In genomic region chr11:87280143-87280542, GRCh38 we compare ENCODE assay signal across 21 cellular contexts.
DNase-seq lines count a peak whose midpoint lies in the region; ATAC-seq and TF ChIP-seq lines count a peak whose summit lies in the region.
"Had no signal": no experiment of that assay in that cellular context is flagged by ENCODE, and none has a peak within 500 bp of the region (broad histone marks: within the 10 kb centered on the region; RNA-seq: fewer than 3 reads in every experiment).

No MANE protein-coding gene starts in this region.

- TF ChIP-seq RAD21 in SK-N-SH (IDR thresholded peaks at IDR 0.05; ENCODE audit: low read length): no peak

- H3K27ac Mint-ChIP-seq in central memory CD8-positive, alpha-beta T cell (ENCODE audit: low read depth): peak overlapping the region; percentile 32
- H3K27ac Mint-ChIP-seq: B cell; CD4-positive, CD25-positive, alpha-beta regulatory T cell; CD8-positive, alpha-beta T cell had no signal

- intact Hi-C loops in left lung (cut with DNase I): no loop called here
- intact Hi-C loops in right lobe of liver (cut with DNase I): loop anchor here (10.0 kb wide), 1 partner anchor 345 kb away; no protein-coding TSS in a partner anchor

- no peak overlapping the region for H3K4me2 ChIP-seq in SK-N-SH
- H3K4me2 ChIP-seq: BLaER1 had no signal

- TF ChIP-seq EP300 in SK-N-SH (IDR thresholded peaks at IDR 0.05; ENCODE audit: borderline replicate concordance in 1 of 2, low read depth in 1 of 2, low read length in 1 of 2): no peak

- H3K4me1 ChIP-seq in left lung (peaks cover 6 to 13% of the 10 kb centered on the region in 2 donors), right lobe of liver (peaks cover 0 to 23% (median 0%) of the 10 kb centered on the region in 4 donors), SK-N-SH (ENCODE audit: control insufficient read depth in 1 of 2, insufficient read depth in 2 of 2, low read depth in 1 of 2, low read length in 1 of 2) (peaks cover 0 to 9% of the 10 kb centered on the region in 2 experiments; a peak in 1 of 4 replicates)
- H3K4me1 ChIP-seq: BLaER1 had no signal

- no peaks in the 10 kb centered on the region for H3K9me2 ChIP-seq in SK-N-SH

- no peak for TF ChIP-seq POLR2A in right lobe of liver (IDR thresholded peaks at IDR 0.05)

- ATAC-seq in central memory CD8-positive, alpha-beta T cell (replicated peaks; ENCODE audit: extremely low read depth, poor library complexity, severe bottlenecking): no peak
- peak; percentile 22 for ATAC-seq in left lung
- ATAC-seq in right lobe of liver: peak; percentile 91 to 96 (median 94)
- ATAC-seq: CD8-positive, alpha-beta T cell; GM12878 had no signal

- no peaks in the 10 kb centered on the region for H3K27me3 Mint-ChIP-seq in central memory CD8-positive, alpha-beta T cell
- H3K27me3 Mint-ChIP-seq: B cell; CD4-positive, CD25-positive, alpha-beta regulatory T cell had no signal

- H3K36me3 ChIP-seq in left lung: no peaks in the 10 kb centered on the region
- no peaks in the 10 kb centered on the region for H3K36me3 ChIP-seq in right lobe of liver
- no peaks in the 10 kb centered on the region for H3K36me3 ChIP-seq in SK-N-SH (replicated peaks in 1 of 2; ENCODE audit: control insufficient read depth in 1 of 2, insufficient read depth in 2 of 2, low read length in 1 of 2)
- H3K36me3 ChIP-seq: BLaER1 had no signal

- H3K9ac ChIP-seq in SK-N-SH: no peak overlapping the region
- H3K9ac ChIP-seq: BLaER1, GM23248 had no signal

- H3K9me3 Mint-ChIP-seq in central memory CD8-positive, alpha-beta T cell: no peaks in the 10 kb centered on the region
- H3K9me3 Mint-ChIP-seq: CD4-positive, CD25-positive, alpha-beta regulatory T cell; CD8-positive, alpha-beta T cell had no signal

- H3K27me3 ChIP-seq in left lung: no peaks in the 10 kb centered on the region
- no peaks in the 10 kb centered on the region for H3K27me3 ChIP-seq in right lobe of liver
- no peaks in the 10 kb centered on the region for H3K27me3 ChIP-seq in SK-N-SH (ENCODE audit: insufficient read depth)
- H3K27me3 ChIP-seq: BLaER1 had no signal

- H4K20me1 ChIP-seq in SK-N-SH (ENCODE audit: insufficient read depth): no peaks in the 10 kb centered on the region
- H4K20me1 ChIP-seq: BLaER1 had no signal

- no peaks in the 10 kb centered on the region for H3K79me2 ChIP-seq in SK-N-SH (ENCODE audit: insufficient read depth)

- no peaks in the 10 kb centered on the region for H3F3A ChIP-seq in SK-N-SH (replicated peaks; ENCODE audit: insufficient read depth)

- TF ChIP-seq CTCF in left lung (IDR thresholded peaks at IDR 0.05) (no peak), right lobe of liver (IDR thresholded peaks at IDR 0.05) (no peak), SK-N-SH (IDR thresholded peaks at IDR 0.05) (no peak)

- POLR2A ChIA-PET in SK-N-SH (lab: Yijun Ruan, JAX): interaction anchor here (0.5 kb wide), 1 partner anchor 231 kb away, joined by 3 read pairs; no protein-coding TSS in a partner anchor

- CTCF ChIA-PET in SK-N-SH (lab: Yijun Ruan, JAX): no interaction called here

- no peaks in the 10 kb centered on the region for H3K9me3 ChIP-seq in left lung
- H3K9me3 ChIP-seq in right lobe of liver: no peaks in the 10 kb centered on the region
- H3K9me3 ChIP-seq in SK-N-SH: no peaks in the 10 kb centered on the region
- H3K9me3 ChIP-seq: Caco-2 had no signal

- H3K4me1 Mint-ChIP-seq in central memory CD8-positive, alpha-beta T cell: peaks cover 7% of the 10 kb centered on the region
- H3K4me1 Mint-ChIP-seq: B cell; CD4-positive, CD25-positive, alpha-beta regulatory T cell had no signal

- H3K36me3 Mint-ChIP-seq in central memory CD8-positive, alpha-beta T cell (ENCODE audit: insufficient read depth): peaks cover 2% of the 10 kb centered on the region
- H3K36me3 Mint-ChIP-seq: CD4-positive, CD25-positive, alpha-beta regulatory T cell; CD8-positive, alpha-beta T cell had no signal

- WGBS in right lobe of liver (ENCODE audit: insufficient coverage, low coverage, low lambda C conversion rate, missing lambda C conversion rate): 20% methylated on average over 2 of the region's 2 CpGs
- 69% methylated on average over 2 of the region's 2 CpGs for WGBS in SK-N-SH (ENCODE audit: low lambda C conversion rate)

- no peak overlapping the region for H3K4me3 ChIP-seq in left lung
- no peak overlapping the region for H3K4me3 ChIP-seq in right lobe of liver
- no peak overlapping the region for H3K4me3 ChIP-seq in SK-N-SH (ENCODE audit: low read depth in 2 of 2, low read length in 1 of 2)
- H3K4me3 ChIP-seq: BLaER1, GM12878, GM23248 had no signal

- H2AFZ ChIP-seq in SK-N-SH (ENCODE audit: low read depth): no peak overlapping the region
- H2AFZ ChIP-seq: GM23248 had no signal

- H3K27ac ChIP-seq in left lung: no peak overlapping the region
- no peak overlapping the region for H3K27ac ChIP-seq in right lobe of liver
- H3K27ac ChIP-seq in SK-N-SH (ENCODE audit: low read depth in 2 of 2, low read length in 1 of 2): no peak overlapping the region
- H3K27ac ChIP-seq: BLaER1, C4-2B, GM23248 had no signal

- peak; percentile 19 for DNase-seq in HuH-7 (ENCODE audit: low spot score)
- DNase-seq in central memory CD8-positive, alpha-beta T cell (ENCODE audit: low spot score in 2 of 2): no peak
- no peak for DNase-seq in left lung
- DNase-seq in right lobe of liver: no peak
- DNase-seq in activated naive CD4-positive, alpha-beta T cell (lab: John Stamatoyannopoulos, UW): no peak
- DNase-seq in NOMO-1 (lab: John Stamatoyannopoulos, UW; ENCODE audit: unreplicated experiment in 2 of 2): no peak
- DNase-seq in SK-N-SH: no peak
- DNase-seq in stimulated activated CD4-positive, alpha-beta T cell treated with anti-CD3 and anti-CD28 coated beads, Interleukin-12 subunit alpha, Interleukin-12 subunit beta, amount 100 ng/mL, for 4 hours: no peak
- DNase-seq: Caco-2; CD4-positive, CD25-positive, alpha-beta regulatory T cell; CD8-positive, alpha-beta T cell; DMS153; EL; GDM1; GM23248; H7; HCEC 1CT had no signal

- no peak overlapping the region for H3K4me3 Mint-ChIP-seq in central memory CD8-positive, alpha-beta T cell
- H3K4me3 Mint-ChIP-seq: B cell; CD4-positive, CD25-positive, alpha-beta regulatory T cell; CD8-positive, alpha-beta T cell had no signal

TF ChIP-seq in SK-N-SH, 30 proteins besides CTCF, POLR2A, EP300 and RAD21:
- no peak for TF ChIP-seq SIN3A (IDR thresholded peaks at IDR 0.05; ENCODE audit: borderline replicate concordance, low read depth, low read length)
- no peak for TF ChIP-seq RCOR1 (IDR thresholded peaks at IDR 0.05; ENCODE audit: low read length)
- TF ChIP-seq TCF12 (IDR thresholded peaks at IDR 0.05): no peak
- TF ChIP-seq FOSL2 (IDR thresholded peaks at IDR 0.05; ENCODE audit: borderline replicate concordance, low read depth): no peak
- no peak for TF ChIP-seq MXI1 (IDR thresholded peaks at IDR 0.05; ENCODE audit: low read depth, low read length)
- TF ChIP-seq TAF1 (IDR thresholded peaks at IDR 0.05; ENCODE audit: borderline replicate concordance, low read depth, low read length): no peak
- no peak for TF ChIP-seq YY1 (IDR thresholded peaks at IDR 0.05; ENCODE audit: low read depth)
- no peak for TF ChIP-seq NFIC (IDR thresholded peaks at IDR 0.05; ENCODE audit: borderline replicate concordance)
- TF ChIP-seq EZH2phosphoT487 (IDR thresholded peaks at IDR 0.05; ENCODE audit: borderline replicate concordance, low read depth): no peak
- TF ChIP-seq GATA2 (CRISPR knock-in tag; IDR thresholded peaks at IDR 0.05): no peak
- TF ChIP-seq, protein P1, sequence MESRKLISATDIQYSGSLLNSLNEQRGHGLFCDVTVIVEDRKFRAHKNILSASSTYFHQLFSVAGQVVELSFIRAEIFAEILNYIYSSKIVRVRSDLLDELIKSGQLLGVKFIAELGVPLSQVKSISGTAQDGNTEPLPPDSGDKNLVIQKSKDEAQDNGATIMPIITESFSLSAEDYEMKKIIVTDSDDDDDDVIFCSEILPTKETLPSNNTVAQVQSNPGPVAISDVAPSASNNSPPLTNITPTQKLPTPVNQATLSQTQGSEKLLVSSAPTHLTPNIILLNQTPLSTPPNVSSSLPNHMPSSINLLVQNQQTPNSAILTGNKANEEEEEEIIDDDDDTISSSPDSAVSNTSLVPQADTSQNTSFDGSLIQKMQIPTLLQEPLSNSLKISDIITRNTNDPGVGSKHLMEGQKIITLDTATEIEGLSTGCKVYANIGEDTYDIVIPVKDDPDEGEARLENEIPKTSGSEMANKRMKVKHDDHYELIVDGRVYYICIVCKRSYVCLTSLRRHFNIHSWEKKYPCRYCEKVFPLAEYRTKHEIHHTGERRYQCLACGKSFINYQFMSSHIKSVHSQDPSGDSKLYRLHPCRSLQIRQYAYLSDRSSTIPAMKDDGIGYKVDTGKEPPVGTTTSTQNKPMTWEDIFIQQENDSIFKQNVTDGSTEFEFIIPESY (IDR thresholded peaks at IDR 0.05; ENCODE audit: borderline replicate concordance, low read depth): no peak
- no peak for TF ChIP-seq FOXJ3 (CRISPR knock-in tag; IDR thresholded peaks at IDR 0.05)
- TF ChIP-seq, protein P2, sequence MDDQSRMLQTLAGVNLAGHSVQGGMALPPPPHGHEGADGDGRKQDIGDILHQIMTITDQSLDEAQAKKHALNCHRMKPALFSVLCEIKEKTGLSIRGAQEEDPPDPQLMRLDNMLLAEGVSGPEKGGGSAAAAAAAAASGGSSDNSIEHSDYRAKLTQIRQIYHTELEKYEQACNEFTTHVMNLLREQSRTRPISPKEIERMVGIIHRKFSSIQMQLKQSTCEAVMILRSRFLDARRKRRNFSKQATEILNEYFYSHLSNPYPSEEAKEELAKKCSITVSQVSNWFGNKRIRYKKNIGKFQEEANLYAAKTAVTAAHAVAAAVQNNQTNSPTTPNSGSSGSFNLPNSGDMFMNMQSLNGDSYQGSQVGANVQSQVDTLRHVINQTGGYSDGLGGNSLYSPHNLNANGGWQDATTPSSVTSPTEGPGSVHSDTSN (IDR thresholded peaks at IDR 0.05): no peak

Comparison
In these comparisons a context has a peak if more than half of its experiments do, and no peak if none do; other contexts are left out.
1. intact Hi-C loops: an anchor here in right lobe of liver (10.0 kb wide); none called in left lung.